Comparison of ENCODE assay signal across 14 cellular contexts in the genomic region with DNA sequence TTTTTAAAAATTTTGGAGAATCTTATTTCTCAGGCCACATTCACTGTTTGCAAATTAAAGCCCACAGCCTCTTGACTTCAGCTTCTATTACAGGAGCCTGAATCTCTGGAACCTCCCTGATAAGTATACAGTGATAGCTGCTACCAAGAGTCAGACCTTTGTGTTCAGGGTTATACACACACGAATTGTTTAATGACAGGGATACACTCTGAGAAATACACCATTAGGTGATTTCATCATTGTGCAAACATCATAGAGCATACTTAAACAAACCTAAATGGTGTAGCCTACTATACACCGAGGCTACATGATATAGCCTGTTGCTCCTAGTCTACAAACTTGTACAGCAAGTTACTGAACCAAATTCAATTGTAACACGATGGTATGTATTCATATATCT.
"Had no signal": no experiment of that assay in that cellular context is flagged by ENCODE, and none has a peak within 500 bp of the region (broad histone marks: within the 10 kb centered on the region; RNA-seq: fewer than 3 reads in every experiment).

No MANE protein-coding gene starts in this region.

- DNase-seq: activated CD4-positive, CD25-positive, alpha-beta regulatory T cell treated with anti-CD3 and anti-CD28 coated beads, Interleukin-2, amount 50 U/mL, for 72 hours; activated naive CD4-positive, alpha-beta T cell; activated naive CD8-positive, alpha-beta T cell treated with anti-CD3 and anti-CD28 coated beads, Interleukin-2, amount 10 ng/mL, durations not matched to agents 7 days and 5 days; hypothalamus; kidney glomerular epithelial cell; mesendoderm; posterior cingulate gyrus; retina; stimulated activated CD4-positive, alpha-beta T cell treated with anti-CD3 and anti-CD28 coated beads, Interleukin-4, amount 100 ng/mL, for 1 hour; stimulated activated naive B cell treated with anti-CD40 and anti-IgM and Interleukin-4, amounts not matched to agents 10 μg/mL and 1 μg/mL and 100 μg/mL, for 72 hours; thyroid gland had no signal

- ATAC-seq: natural killer cell treated with Interleukin-12 subunit alpha and Interleukin-12 subunit beta and Interleukin-15 and Interleukin-18, amount 100 ng/mL, for 72 hours had no signal

- H3K4me3 ChIP-seq: coronary artery, esophagus muscularis mucosa, thyroid gland had no signal
